Comparison of ENCODE assay signal across 15 cellular contexts in genomic region chr15:36903922-36904479, GRCh38.
DNase-seq lines count a peak whose midpoint lies in the region; ATAC-seq and TF ChIP-seq lines count a peak whose summit lies in the region.
"Had no signal": no experiment of that assay in that cellular context is flagged by ENCODE, and none has a peak within 500 bp of the region (broad histone marks: within the 10 kb centered on the region; RNA-seq: fewer than 3 reads in every experiment).

No MANE protein-coding gene starts in this region.

- peak; percentile 23 for DNase-seq in COR-L47 (lab: John Stamatoyannopoulos, UW)
- peak; percentile 28 for DNase-seq in HPDE6-E6E7 (ENCODE audit: extremely low spot score)
- DNase-seq in astrocyte of the hippocampus (ENCODE audit: low read depth, low spot score), result peak; percentile 57
- DNase-seq in mucosa of descending colon, result peak in 1 of 3 donors; percentile 21
- DNase-seq in GM19238 (ENCODE audit: insufficient read length, low spot score), result no peak
- no peak for DNase-seq in activated naive CD4-positive, alpha-beta T cell treated with Interleukin-2 at 50 U/mL for 16 hours
- no peak for DNase-seq in amygdala (lab: John Stamatoyannopoulos, UW)
- DNase-seq: activated CD4-positive, alpha-beta memory T cell treated with anti-CD3 and anti-CD28 coated beads, Interleukin-2, amount 10 ng/mL, durations not matched to agents 7 days and 5 days; activated effector memory CD4-positive, alpha-beta T cell treated with Interleukin-2 at 50 U/mL for 16 hours; AML-193; IMR-90; NCI-H1436 treated with DMSO at 0.1 percent for 48 hours; stimulated activated CD4-positive, alpha-beta T cell treated with anti-CD3 and anti-CD28 coated beads, Interleukin-4, amount 100 ng/mL, for 24 hours; upper lobe of right lung had no signal

- intact Hi-C loops in mucosa of descending colon (cut with DNase I, micrococcal nuclease), result no loop called here

- H3K9me3 ChIP-seq in mucosa of descending colon, result no peaks in the 10 kb centered on the region
- H3K9me3 ChIP-seq: upper lobe of right lung had no signal

- H3K36me3 ChIP-seq in mucosa of descending colon (ENCODE audit: low read depth), result no peaks in the 10 kb centered on the region
- H3K36me3 ChIP-seq: upper lobe of right lung had no signal

- ATAC-seq in mucosa of descending colon, result peak; percentile 80
- no peak for ATAC-seq in HG02981 (IDR thresholded peaks at IDR 0.05; ENCODE audit: unreplicated experiment)
- ATAC-seq: upper lobe of right lung had no signal

- H3K4me3 ChIP-seq in mucosa of descending colon, result no peak overlapping the region
- H3K4me3 ChIP-seq: upper lobe of right lung had no signal

- TF ChIP-seq CTCF in mucosa of descending colon (IDR thresholded peaks at IDR 0.05), result no peak

- H3K4me1 ChIP-seq in mucosa of descending colon (ENCODE audit: low read depth), result no peaks in the 10 kb centered on the region
- H3K4me1 ChIP-seq: upper lobe of right lung had no signal

Comparison
In these comparisons a context has a peak if more than half of its experiments do, and no peak if none do; other contexts are left out.
1. DNase-seq: peak in COR-L47 (single experiment), HPDE6-E6E7 (single experiment) and astrocyte of the hippocampus (single experiment); none in GM19238 (single experiment), activated naive CD4-positive, alpha-beta T cell treated with Interleukin-2 at 50 U/mL for 16 hours (single experiment) and amygdala (0 of 56).